ENCODE assay signal across 27 cellular contexts in genomic region chr2:112960230-112960825, GRCh38. TPM values are rescaled to one million over a fixed set of nuclear protein-coding genes. Genes with fewer than 3 reads are reported as not detected.
DNase-seq lines count a peak whose midpoint lies in the region; ATAC-seq and TF ChIP-seq lines count a peak whose summit lies in the region.
"Had no signal": no experiment of that assay in that cellular context is flagged by ENCODE, and none has a peak within 500 bp of the region (broad histone marks: within the 10 kb centered on the region; RNA-seq: fewer than 3 reads in every experiment).

No MANE protein-coding gene starts in this region.

- no peaks in the 10 kb centered on the region for H3K9me3 ChIP-seq in endodermal cell (ENCODE audit: control insufficient read depth, low read length)
- no peaks in the 10 kb centered on the region for H3K9me3 ChIP-seq in thyroid gland
- H3K9me3 ChIP-seq: lower lobe of right lung, thoracic aorta had no signal

- H3K4me3 ChIP-seq in H7 (ENCODE audit: insufficient read depth, low read depth, low read length), result no peak overlapping the region
- H3K4me3 ChIP-seq in NB4 (ENCODE audit: low read depth, low read length), result no peak overlapping the region
- H3K4me3 ChIP-seq in endodermal cell (ENCODE audit: low read length), result no peak overlapping the region
- H3K4me3 ChIP-seq in mesendoderm (ENCODE audit: low read length), result no peak overlapping the region
- H3K4me3 ChIP-seq in thyroid gland (replicated peaks in 1 of 3), result no peak overlapping the region
- H3K4me3 ChIP-seq: lower lobe of right lung, thoracic aorta had no signal

- H3K4me1 Mint-ChIP-seq in endodermal cell, result no peaks in the 10 kb centered on the region
- H3K4me1 Mint-ChIP-seq: CD4-positive, alpha-beta memory T cell had no signal

- no peaks in the 10 kb centered on the region for H3K27me3 Mint-ChIP-seq in endodermal cell (ENCODE audit: insufficient read depth)

- H3K4me1 ChIP-seq in endodermal cell (ENCODE audit: control insufficient read depth, insufficient read depth, low read length) (no peaks in the 10 kb centered on the region), mesendoderm (ENCODE audit: control insufficient read depth, low read depth, low read length) (no peaks in the 10 kb centered on the region), thyroid gland (no peaks in the 10 kb centered on the region)
- H3K4me1 ChIP-seq: lower lobe of right lung had no signal

- intact Hi-C loops in thyroid gland (cut with DNase I), result no loop called here
- intact Hi-C loops in posterior vena cava (cut with DNase I), result no loop called here

- no peak overlapping the region for H2BK15ac ChIP-seq in mesendoderm (replicated peaks; ENCODE audit: low read depth)

- no peak overlapping the region for H3K9ac ChIP-seq in endodermal cell (ENCODE audit: extremely low read depth, low read length, poor library complexity, severe bottlenecking)
- no peak overlapping the region for H3K9ac ChIP-seq in mesendoderm (ENCODE audit: low read length)

- no peaks in the 10 kb centered on the region for H3K36me3 Mint-ChIP-seq in endodermal cell (ENCODE audit: low read depth)
- H3K36me3 Mint-ChIP-seq: CD4-positive, alpha-beta memory T cell had no signal

- H3K56ac ChIP-seq in mesendoderm (ENCODE audit: low read length), result no peak overlapping the region

- H3K27ac ChIP-seq in endodermal cell (ENCODE audit: low read depth, low read length), result no peak overlapping the region
- H3K27ac ChIP-seq in mesendoderm (ENCODE audit: low read depth, low read length), result no peak overlapping the region
- H3K27ac ChIP-seq in thyroid gland, result no peak overlapping the region
- H3K27ac ChIP-seq: HL-60, lower lobe of right lung, thoracic aorta had no signal

- TF ChIP-seq POLR2A in NB4 (IDR thresholded peaks at IDR 0.05; ENCODE audit: extremely low read depth, insufficient read length), result no peak
- no peak for TF ChIP-seq POLR2A in thyroid gland (IDR thresholded peaks at IDR 0.05)

- no peaks in the 10 kb centered on the region for H3K79me1 ChIP-seq in mesendoderm (ENCODE audit: low read length)

- H3K4me2 ChIP-seq in mesendoderm (ENCODE audit: low read length), result no peak overlapping the region

- H3K23ac ChIP-seq in mesendoderm (ENCODE audit: low read length), result no peak overlapping the region

- DNase-seq in H7 (peak; percentile 12), NB4 (ENCODE audit: low read depth) (no peak), endodermal cell (no peak), mesendoderm (peak; percentile 35), thyroid gland (no peak), Ammon's horn (ENCODE audit: low spot score) (no peak), posterior vena cava (ENCODE audit: low spot score) (no peak)
- DNase-seq: activated naive CD4-positive, alpha-beta T cell treated with anti-CD3 and anti-CD28 coated beads, Interleukin-2, amount 50 U/mL, for 16 hours; activated T-cell treated with anti-CD3 and anti-CD28 coated beads, Interleukin-2, amount 50 U/mL, for 72 hours; CD4-positive, alpha-beta memory T cell; dermis blood vessel endothelial cell; foreskin melanocyte; GF-D8; hippocampal formation; islet precursor cell; lower lobe of right lung; MV-4-11; NCI-H187; NCI-H526; small intestine; stimulated activated naive CD4-positive, alpha-beta T cell; T1000 had no signal

- H4K5ac ChIP-seq in mesendoderm (ENCODE audit: low read length), result no peak overlapping the region

- 68 to 92% methylated on average over 1 to 2 of the region's 2 CpGs for WGBS in endodermal cell (ENCODE audit: insufficient coverage in 1 of 2, insufficient read length in 1 of 2), 2 experiments
- no CpG with 5 or more reads among the region's 2 CpGs for WGBS in mesendoderm (ENCODE audit: extremely low coverage, insufficient coverage, low lambda C conversion rate)
- WGBS in thyroid gland, 2 donors, result 53 to 62% methylated on average over 2 of the region's 2 CpGs

- H3K36me3 ChIP-seq in H7 (replicated peaks; ENCODE audit: control insufficient read depth, insufficient read depth, low read length), result no peaks in the 10 kb centered on the region
- H3K36me3 ChIP-seq in endodermal cell (ENCODE audit: control insufficient read depth, insufficient read depth, low read length), result no peaks in the 10 kb centered on the region
- no peaks in the 10 kb centered on the region for H3K36me3 ChIP-seq in mesendoderm (ENCODE audit: control insufficient read depth, insufficient read depth, low read length)
- no peaks in the 10 kb centered on the region for H3K36me3 ChIP-seq in thyroid gland
- H3K36me3 ChIP-seq: lower lobe of right lung, thoracic aorta had no signal

- no peaks in the 10 kb centered on the region for H3K27me3 ChIP-seq in H7 (ENCODE audit: control insufficient read depth, insufficient read depth, low read length)
- H3K27me3 ChIP-seq in endodermal cell (ENCODE audit: control insufficient read depth, insufficient read depth, low read length, poor library complexity, severe bottlenecking), result peaks cover 10% of the 10 kb centered on the region
- H3K27me3 ChIP-seq in mesendoderm (ENCODE audit: insufficient read depth, low read length, poor library complexity), result no peaks in the 10 kb centered on the region
- H3K27me3 ChIP-seq in thyroid gland, result no peaks in the 10 kb centered on the region

- no peak overlapping the region for H3K18ac ChIP-seq in mesendoderm (ENCODE audit: low read length)

- no peak overlapping the region for H2BK5ac ChIP-seq in mesendoderm (ENCODE audit: low read length)

- H3K27ac Mint-ChIP-seq in endodermal cell, result no peak overlapping the region
- H3K27ac Mint-ChIP-seq: activated T-cell treated with anti-CD3 and anti-CD28 coated beads, Interleukin-2, amount 50 U/mL, for 72 hours; CD4-positive, alpha-beta memory T cell had no signal

- no peak overlapping the region for H2BK120ac ChIP-seq in mesendoderm (ENCODE audit: low read depth, low read length)

- peak; percentile 29 for TF ChIP-seq CTCF in NB4 (IDR thresholded peaks at IDR 0.05; ENCODE audit: low read depth, low read length)
- TF ChIP-seq CTCF in endodermal cell (conservative IDR thresholded peaks at IDR 0.05), result peak; percentile 63
- no peak for TF ChIP-seq CTCF in thyroid gland (IDR thresholded peaks at IDR 0.05)

- H3K9me3 Mint-ChIP-seq in endodermal cell, result no peaks in the 10 kb centered on the region
- H3K9me3 Mint-ChIP-seq: activated T-cell treated with anti-CD3 and anti-CD28 coated beads, Interleukin-2, amount 50 U/mL, for 72 hours; CD4-positive, alpha-beta memory T cell had no signal

- H4K8ac ChIP-seq in mesendoderm (ENCODE audit: low read depth, low read length), result no peak overlapping the region

- H3K4ac ChIP-seq in mesendoderm (ENCODE audit: low read depth, low read length), result no peak overlapping the region

- no peaks in the 10 kb centered on the region for H3K79me2 ChIP-seq in mesendoderm (ENCODE audit: control insufficient read depth, insufficient read depth, low read length)

- H3K4me3 Mint-ChIP-seq in endodermal cell, result no peak overlapping the region
- H3K4me3 Mint-ChIP-seq: activated T-cell treated with anti-CD3 and anti-CD28 coated beads, Interleukin-2, amount 50 U/mL, for 72 hours; CD4-positive, alpha-beta memory T cell had no signal

- no peak overlapping the region for H2AK5ac ChIP-seq in mesendoderm (ENCODE audit: low read length)

- ATAC-seq in GM21515 (IDR thresholded peaks at IDR 0.05; ENCODE audit: unreplicated experiment), result no peak
- ATAC-seq: activated T-cell treated with anti-CD3 and anti-CD28 coated beads, Interleukin-2, amount 50 U/mL, for 72 hours; lower lobe of right lung had no signal

RNA-seq across cellular contexts. Expression of gene IL36G, which starts 17.5 kb away (rescaled TPM):
- 0.37 TPM in 1 of 2 replicates, not detected in the other for total RNA-seq in H7 (2014; rRNA removed; shearing (Covaris generic))
- total RNA-seq in endodermal cell (not detected), thyroid gland (not detected), posterior vena cava (not detected)
- polyA plus RNA-seq in endodermal cell (2013, experiment 1 of 2), result not detected
- polyA plus RNA-seq in endodermal cell (2013, experiment 2 of 2), result 0.29 TPM
- not detected for polyA plus RNA-seq in mesendoderm (2013, experiment 1 of 2)
- polyA plus RNA-seq in mesendoderm (2013, experiment 2 of 2), result not detected
- total RNA-seq: activated T-cell treated with anti-CD3 and anti-CD28 coated beads, Interleukin-2, amount 50 U/mL, for 72 hours; cardiac septum; CD4-positive, alpha-beta memory T cell; dermis blood vessel endothelial cell; lower lobe of right lung; pulmonary artery endothelial cell; thoracic aorta had no signal
- polyA plus RNA-seq: CD4-positive, alpha-beta memory T cell; small intestine had no signal

RNA-seq across cellular contexts. Expression of gene IL36A, which starts 44.9 kb away (rescaled TPM):
- total RNA-seq in H7 (2014; rRNA removed; shearing (Covaris generic)), result not detected in 2 replicates
- not detected for total RNA-seq in endodermal cell
- polyA plus RNA-seq in endodermal cell (2013, experiment 1 of 2), result not detected
- not detected for polyA plus RNA-seq in endodermal cell (2013, experiment 2 of 2)
- polyA plus RNA-seq in mesendoderm (2013, experiment 1 of 2), result not detected
- polyA plus RNA-seq in mesendoderm (2013, experiment 2 of 2), result not detected
- not detected for total RNA-seq in thyroid gland
- not detected for total RNA-seq in posterior vena cava
- total RNA-seq: cardiac septum; CD4-positive, alpha-beta memory T cell; dermis blood vessel endothelial cell; lower lobe of right lung; pulmonary artery endothelial cell; thoracic aorta had no signal

RNA-seq across cellular contexts. Expression of gene IL37, which starts 49.4 kb away (rescaled TPM):
- 0.62 and 1.00 TPM in 2 replicates for total RNA-seq in H7 (2014; rRNA removed; shearing (Covaris generic))
- total RNA-seq in endodermal cell, result not detected
- polyA plus RNA-seq in endodermal cell (2013, experiment 1 of 2), result not detected
- not detected for polyA plus RNA-seq in endodermal cell (2013, experiment 2 of 2)
- polyA plus RNA-seq in mesendoderm (2013, experiment 1 of 2), result not detected
- polyA plus RNA-seq in mesendoderm (2013, experiment 2 of 2), result not detected
- total RNA-seq in thyroid gland, result not detected
- total RNA-seq in posterior vena cava, result not detected
- total RNA-seq: activated T-cell treated with anti-CD3 and anti-CD28 coated beads, Interleukin-2, amount 50 U/mL, for 72 hours; cardiac septum; CD4-positive, alpha-beta memory T cell; dermis blood vessel endothelial cell; lower lobe of right lung; pulmonary artery endothelial cell; thoracic aorta had no signal
- polyA plus RNA-seq: CD4-positive, alpha-beta memory T cell; small intestine had no signal

Comparison
In these comparisons a context has a peak if more than half of its experiments do, and no peak if none do; other contexts are left out.
1. DNase-seq: peak in H7 (single experiment) and mesendoderm (single experiment); none in NB4 (single experiment), endodermal cell (single experiment), thyroid gland (0 of 2), Ammon's horn (single experiment) and posterior vena cava (single experiment).
2. CTCF ChIP-seq: peak in NB4 (single experiment) and endodermal cell (single experiment); none in thyroid gland (0 of 6).